ENCODE assay signal across 11 cellular contexts in the genomic region with DNA sequence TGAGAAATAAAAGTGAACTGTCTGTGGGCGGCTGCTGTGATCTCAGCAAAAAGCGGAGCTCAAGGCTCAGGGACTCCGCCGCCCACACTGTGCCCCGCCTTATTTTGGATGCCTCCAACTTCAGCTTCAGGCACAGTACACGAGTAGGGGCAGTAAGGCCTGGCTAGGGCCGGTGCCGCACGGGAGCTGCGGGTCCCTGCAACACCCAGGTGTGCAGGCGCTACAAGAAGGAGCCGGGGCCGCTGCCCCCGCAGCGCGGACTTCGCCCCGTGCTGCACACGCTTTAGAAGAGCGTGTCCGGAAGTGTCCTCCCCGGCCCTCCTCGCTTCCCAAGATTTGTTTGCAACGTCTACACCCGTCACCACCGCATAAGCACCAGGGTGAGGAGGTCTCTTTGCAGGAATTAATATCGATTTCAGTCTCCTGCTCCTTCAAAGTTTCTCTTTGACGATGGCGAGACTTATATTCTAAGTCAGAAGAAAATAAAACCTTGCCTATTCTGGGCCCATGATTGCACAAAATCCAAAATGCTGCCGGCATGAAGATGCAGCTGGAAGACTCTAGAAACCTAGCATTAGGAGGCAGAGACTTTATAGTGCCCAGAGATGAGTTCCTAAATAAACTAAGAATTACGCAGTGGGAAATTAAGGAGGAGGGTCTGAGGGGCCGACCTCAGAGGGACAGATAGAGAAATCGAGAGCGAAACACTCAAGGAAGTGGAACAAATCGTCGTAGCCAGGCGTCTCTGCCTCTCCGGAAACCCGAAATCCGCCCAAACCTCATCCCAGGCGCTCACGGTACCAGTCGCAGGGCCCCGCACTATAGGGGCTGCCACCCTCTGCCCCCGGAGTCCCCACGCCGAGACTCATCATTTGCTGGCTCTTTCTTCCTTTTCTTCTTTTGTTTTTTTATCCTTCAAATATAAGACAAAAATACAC. TPM values are rescaled to one million over a fixed set of nuclear protein-coding genes. Genes with fewer than 3 reads are reported as not detected.
DNase-seq lines count a peak whose midpoint lies in the region; ATAC-seq, FAIRE-seq and TF ChIP-seq lines count a peak whose summit lies in the region.
"Had no signal": no experiment of that assay in that cellular context is flagged by ENCODE, and none has a peak within 500 bp of the region (broad histone marks: within the 10 kb centered on the region; RNA-seq: fewer than 3 reads in every experiment).

No MANE protein-coding gene starts in this region.

- in situ Hi-C loops in K562 (cut with MboI) (no loop called here), HepG2 (cut with HindIII; ENCODE audit: extremely low pct_ligation_motif_present, low pct_unique_long_range_greater_than_20kb) (no loop called here), transverse colon (cut with MboI; ENCODE audit: low pct_ligation_motif_present in 1 of 4, low pct_unique_long_range_greater_than_20kb in 1 of 4, low sequenced_read_pairs in 3 of 4) (no loop called here)

- H3K9ac ChIP-seq in K562 (ENCODE audit: insufficient read depth in 1 of 2, low read depth in 2 of 2, low read length in 2 of 2) (no peak overlapping the region), HepG2 (ENCODE audit: insufficient read depth, low read depth, low read length) (no peak overlapping the region)

- H4K20me1 ChIP-seq in K562 (replicated peaks; ENCODE audit: control insufficient read depth, insufficient read depth, low read length) (no peaks in the 10 kb centered on the region), HepG2 (ENCODE audit: insufficient read depth, low read length) (no peaks in the 10 kb centered on the region)

- 3 to 4% (median 3%) methylated on average over 42 to 47 of the region's 47 CpGs for WGBS in heart left ventricle, 4 donors
- under 1% methylated on average over 25 of the region's 47 CpGs for WGBS in K562 (ENCODE audit: insufficient coverage, low coverage, missing lambda C conversion rate)
- WGBS in HepG2 (ENCODE audit: low lambda C conversion rate), result 38% methylated on average over 43 of the region's 47 CpGs
- 10 to 19% methylated on average over 18 to 42 of the region's 47 CpGs for WGBS in transverse colon (ENCODE audit: low coverage in 1 of 2), 2 donors
- 15 to 18% methylated on average over 37 to 47 of the region's 47 CpGs for WGBS in lower leg skin, 2 donors

- intact Hi-C loops in heart left ventricle (cut with DNase I), result no loop called here
- intact Hi-C loops in K562 (cut with micrococcal nuclease), result no loop called here
- intact Hi-C loops in HepG2 (cut with micrococcal nuclease; ENCODE audit: unreplicated experiment), result no loop called here
- intact Hi-C loops in transverse colon (cut with DNase I; ENCODE audit: low total_unique reads), result no loop called here
- intact Hi-C loops in lower leg skin (cut with DNase I; ENCODE audit: low total_unique reads), result no loop called here

- H2AFZ ChIP-seq in K562 (ENCODE audit: low read depth, low read length) (no peak overlapping the region), HepG2 (ENCODE audit: low read length) (no peak overlapping the region)

- CTCF ChIA-PET in K562 (lab: Yijun Ruan, JAX; ENCODE audit: low intra/inter-chr PET ratio) (no interaction called here), HepG2 (lab: Yijun Ruan, JAX; ENCODE audit: low intra/inter-chr PET ratio, low total read pairs) (no interaction called here)

- H3K27me3 ChIP-seq in heart left ventricle (peaks cover 58 to 100% (median 89%) of the 10 kb centered on the region in 9 donors), right atrium auricular region (peaks cover 32 to 44% of the 10 kb centered on the region in 2 donors), K562 (ENCODE audit: control insufficient read depth in 2 of 2, insufficient read depth in 2 of 2, low read length in 2 of 2) (peaks cover 21 to 64% of the 10 kb centered on the region in 2 experiments), HepG2 (ENCODE audit: control insufficient read depth in 1 of 2, insufficient read depth in 2 of 2, low read length in 2 of 2) (peaks cover 11 to 75% of the 10 kb centered on the region in 2 experiments), transverse colon (peaks cover 99% of the 10 kb centered on the region)

- no peak overlapping the region for H3K27ac ChIP-seq in heart left ventricle
- H3K27ac ChIP-seq in right atrium auricular region, result no peak overlapping the region
- H3K27ac ChIP-seq in K562 (ENCODE audit: extremely low read depth, low read depth, low read length), result no peak overlapping the region
- no peak overlapping the region for H3K27ac ChIP-seq in HepG2 (ENCODE audit: extremely low read length, insufficient read depth, low read length)
- H3K27ac ChIP-seq in transverse colon, result no peak overlapping the region

- H3K4me2 ChIP-seq in K562 (ENCODE audit: insufficient read depth, low read length), result no peak overlapping the region
- H3K4me2 ChIP-seq in HepG2 (ENCODE audit: low read depth, low read length), result peak overlapping the region; percentile 44

- no peaks in the 10 kb centered on the region for H3K36me3 ChIP-seq in heart left ventricle
- no peaks in the 10 kb centered on the region for H3K36me3 ChIP-seq in right atrium auricular region
- H3K36me3 ChIP-seq in K562 (ENCODE audit: control insufficient read depth, insufficient read depth, low read length), result no peaks in the 10 kb centered on the region
- H3K36me3 ChIP-seq in HepG2 (replicated peaks in 1 of 2; ENCODE audit: control insufficient read depth in 1 of 2, insufficient read depth in 2 of 2, low read length in 2 of 2), result no peaks in the 10 kb centered on the region
- H3K36me3 ChIP-seq in transverse colon, result no peaks in the 10 kb centered on the region

- POLR2A ChIA-PET in K562 (lab: Yijun Ruan, JAX) (no interaction called here), HepG2 (lab: Yijun Ruan, JAX) (no interaction called here)

- peak overlapping the region in 10 of 12 donors; percentile 4 to 36 (median 12) for H3K4me3 ChIP-seq in heart left ventricle
- peak overlapping the region in 1 of 2 donors; percentile 14 for H3K4me3 ChIP-seq in right atrium auricular region
- H3K4me3 ChIP-seq in K562, result no peak overlapping the region
- H3K4me3 ChIP-seq in HepG2 (replicated peaks in 1 of 3; ENCODE audit: insufficient read depth in 1 of 3, low read depth in 2 of 3, low read length in 3 of 3), result peak overlapping the region in 1 of 3 experiments; percentile 48; a peak in 1 of 6 replicates
- H3K4me3 ChIP-seq in transverse colon, result peak overlapping the region in 2 of 4 donors; percentile 12 to 24
- H3K4me3 ChIP-seq in lower leg skin (ENCODE audit: low read depth, poor library complexity, severe bottlenecking), result no peak overlapping the region

- no peak for TF ChIP-seq RAD21 in K562 (CRISPR knock-in tag; conservative IDR thresholded peaks at IDR 0.05 in 1 of 2, IDR thresholded peaks at IDR 0.05 in 1 of 2)
- no peak for TF ChIP-seq RAD21 in HepG2 (CRISPR knock-in tag; IDR thresholded peaks at IDR 0.05)

- no peak for DNase-seq in heart left ventricle
- no peak for DNase-seq in right atrium auricular region (ENCODE audit: low spot score)
- peak in 1 of 4 experiments; percentile 4 for DNase-seq in K562 (ENCODE audit: extremely low read depth in 1 of 4, low spot score in 3 of 4)
- DNase-seq in HepG2 (ENCODE audit: low spot score), result no peak
- peak; percentile 18 for DNase-seq in transverse colon
- DNase-seq in lower leg skin (ENCODE audit: low spot score in 2 of 2), result no peak
- DNase-seq in H54 (ENCODE audit: insufficient read length, low spot score), result no peak
- DNase-seq: HFFc6, T1000 had no signal

- TF ChIP-seq CTCF in heart left ventricle (IDR thresholded peaks at IDR 0.05) (no peak), right atrium auricular region (IDR thresholded peaks at IDR 0.05) (no peak), K562 (IDR thresholded peaks at IDR 0.05 in 2 of 3, conservative IDR thresholded peaks at IDR 0.05 in 1 of 3; ENCODE audit: insufficient read depth in 2 of 3, low read depth in 1 of 3, low read length in 3 of 3) (no peak), HepG2 (CRISPR knock-in tag; IDR thresholded peaks at IDR 0.05) (no peak), transverse colon (IDR thresholded peaks at IDR 0.05) (no peak), lower leg skin (IDR thresholded peaks at IDR 0.05) (no peak)

- no TSS peak for BruUV-seq in K562 (replicated peaks; lab: Mats Ljungman, UMichigan)
- BruUV-seq in HepG2 (replicated peaks; lab: Mats Ljungman, UMichigan), result no TSS peak

- H3K4me1 ChIP-seq in heart left ventricle (peaks cover 0 to 36% (median 14%) of the 10 kb centered on the region in 12 donors), right atrium auricular region (peaks cover 0 to 32% of the 10 kb centered on the region in 2 donors), K562 (replicated peaks in 1 of 2; ENCODE audit: control insufficient read depth in 2 of 2, insufficient read depth in 2 of 2, low read length in 2 of 2) (peaks cover 0 to 11% of the 10 kb centered on the region in 2 experiments; a peak in 2 of 5 replicates), HepG2 (ENCODE audit: insufficient read depth, low read length) (peaks cover 10% of the 10 kb centered on the region; the same call in 1 of the 2 replicates), transverse colon (peaks cover 0 to 34% (median 30%) of the 10 kb centered on the region in 4 donors)

- TF ChIP-seq POLR2A in heart left ventricle (IDR thresholded peaks at IDR 0.05) (no peak), K562 (conservative IDR thresholded peaks at IDR 0.05) (no peak), HepG2 (IDR thresholded peaks at IDR 0.05; ENCODE audit: insufficient read depth in 1 of 2, low read depth in 2 of 2, low read length in 2 of 2) (no peak), transverse colon (IDR thresholded peaks at IDR 0.05) (no peak), lower leg skin (IDR thresholded peaks at IDR 0.05) (no peak), H54 (IDR thresholded peaks at IDR 0.05; ENCODE audit: low read depth, low read length) (no peak)

- H3K9me1 ChIP-seq in K562 (ENCODE audit: control insufficient read depth, insufficient read depth, low read length), result no peaks in the 10 kb centered on the region

- ATAC-seq in heart left ventricle (no peak), K562 (peak; percentile 54), HepG2 (peak; percentile 76), HG02759 (IDR thresholded peaks at IDR 0.05; ENCODE audit: unreplicated experiment) (no peak)

- TF ChIP-seq EP300 in K562 (IDR thresholded peaks at IDR 0.05; ENCODE audit: low read length) (no peak), HepG2 (IDR thresholded peaks at IDR 0.05; ENCODE audit: low read depth in 2 of 2, low read length in 2 of 2) (no peak), HepG2 (CRISPR knock-in tag; IDR thresholded peaks at IDR 0.05; ENCODE audit: borderline replicate concordance) (no peak), transverse colon (IDR thresholded peaks at IDR 0.05; ENCODE audit: low read depth) (no peak)

- no peak for FAIRE-seq in K562 (lab: Jason Lieb, UNC)
- FAIRE-seq in HepG2 (lab: Jason Lieb, UNC), result no peak
- FAIRE-seq in H54 (lab: Jason Lieb, UNC), result no peak
- FAIRE-seq: HTR-8/SVneo had no signal

- no peaks in the 10 kb centered on the region for H3K79me2 ChIP-seq in K562 (ENCODE audit: control insufficient read depth, insufficient read depth, low read length)
- H3K79me2 ChIP-seq in HepG2 (ENCODE audit: insufficient read depth, low read length), result no peaks in the 10 kb centered on the region

- H3K9me3 ChIP-seq in heart left ventricle, result no peaks in the 10 kb centered on the region
- no peaks in the 10 kb centered on the region for H3K9me3 ChIP-seq in right atrium auricular region
- no peaks in the 10 kb centered on the region for H3K9me3 ChIP-seq in K562 (replicated peaks; ENCODE audit: control insufficient read depth, insufficient read depth, low read depth, low read length)
- H3K9me3 ChIP-seq in HepG2 (ENCODE audit: low read length), result no peaks in the 10 kb centered on the region
- H3K9me3 ChIP-seq in transverse colon, result no peaks in the 10 kb centered on the region

RNA-seq across cellular contexts. Expression of a gene that starts 6.4 kb away (rescaled TPM):
- total RNA-seq in heart left ventricle, result not detected
- not detected for polyA plus RNA-seq in heart left ventricle
- not detected for total RNA-seq in right atrium auricular region
- not detected in 2 replicates for total RNA-seq in K562 (2011; cell fraction: chromatin; rRNA removed; ENCODE audit: low replicate concordance)
- total RNA-seq in K562 (2011; cell fraction: nucleolus; rRNA removed), result not detected in 2 replicates
- not detected in 2 replicates for total RNA-seq in K562 (2011; cell fraction: nucleoplasm; rRNA removed)
- total RNA-seq in K562 (2014; rRNA removed), result not detected in 2 replicates
- total RNA-seq in K562 (2014; rRNA removed; fragmentation: Illumina TruSeq; extraction: Trizol), result not detected in 2 replicates
- not detected in 2 replicates for total RNA-seq in K562 (2015; rRNA removed; fragmentation: Illumina TruSeq; extraction: Trizol)
- not detected in 2 replicates for total RNA-seq in K562 (2021)
- polyA plus RNA-seq in K562 (2011; rRNA removed), result not detected in 2 replicates
- polyA plus RNA-seq in K562 (2011; cell fraction: cytosol; rRNA removed), result not detected in 2 replicates
- not detected in 2 replicates for polyA plus RNA-seq in K562 (2011; cell fraction: nucleus; rRNA removed)
- polyA plus RNA-seq in K562 (2012), result not detected in 2 replicates
- not detected in 2 replicates for polyA plus RNA-seq in K562 (2014; fragmentation: Illumina TruSeq; extraction: Trizol)
- not detected for polyA plus RNA-seq in K562 (2014; fragmentation: Nextera tagmentation; extraction: Ambion mirVana)
- not detected in 2 replicates for polyA plus RNA-seq in K562 (2014; rRNA removed)
- polyA minus RNA-seq in K562 (2011; rRNA and poly(A)+ RNA removed), result not detected in 2 replicates
- not detected in 2 replicates for polyA minus RNA-seq in K562 (2011; cell fraction: cytosol; rRNA and poly(A)+ RNA removed)
- polyA minus RNA-seq in K562 (2011; cell fraction: nucleus; rRNA and poly(A)+ RNA removed), result not detected in 2 replicates
- total RNA-seq in HepG2 (2016; rRNA removed; fragmentation: Illumina TruSeq; extraction: Trizol), result not detected in 2 replicates
- total RNA-seq in HepG2 (2016; cell fraction: cytosol; rRNA removed; fragmentation: Illumina TruSeq; extraction: Trizol; ENCODE audit: low read depth), result not detected in 2 replicates
- not detected in 2 replicates for total RNA-seq in HepG2 (2016; cell fraction: insoluble cytoplasmic fraction; rRNA removed; fragmentation: Illumina TruSeq; extraction: Trizol)
- total RNA-seq in HepG2 (2016; cell fraction: membrane; rRNA removed; fragmentation: Illumina TruSeq; extraction: Trizol), result not detected in 2 replicates
- total RNA-seq in HepG2 (2016; cell fraction: nucleus; rRNA removed; fragmentation: Illumina TruSeq; extraction: Trizol), result not detected in 2 replicates
- not detected in 2 replicates for polyA plus RNA-seq in HepG2 (2011; rRNA removed)
- not detected in 2 replicates for polyA plus RNA-seq in HepG2 (2011; cell fraction: cytosol; rRNA removed)
- polyA plus RNA-seq in HepG2 (2011; cell fraction: nucleus; rRNA removed), result not detected in 2 replicates
- polyA plus RNA-seq in HepG2 (2012), result not detected in 2 replicates
- polyA plus RNA-seq in HepG2 (2016; cell fraction: cytosol; fragmentation: Illumina TruSeq; extraction: Trizol; ENCODE audit: low read depth), result not detected in 2 replicates
- polyA plus RNA-seq in HepG2 (2016; cell fraction: insoluble cytoplasmic fraction; fragmentation: Illumina TruSeq; extraction: Trizol; ENCODE audit: low read depth), result not detected in 2 replicates
- not detected in 2 replicates for polyA plus RNA-seq in HepG2 (2016; cell fraction: membrane; fragmentation: Illumina TruSeq; extraction: Trizol; ENCODE audit: low read depth)
- polyA plus RNA-seq in HepG2 (2016; cell fraction: nucleus; fragmentation: Illumina TruSeq; extraction: Trizol; ENCODE audit: insufficient read depth, low read depth), result not detected in 2 replicates
- not detected in 2 replicates for polyA minus RNA-seq in HepG2 (2011; rRNA and poly(A)+ RNA removed; ENCODE audit: low replicate concordance)
- not detected in 2 replicates for polyA minus RNA-seq in HepG2 (2011; cell fraction: cytosol; rRNA and poly(A)+ RNA removed)
- not detected in 2 replicates for polyA minus RNA-seq in HepG2 (2011; cell fraction: nucleus; rRNA and poly(A)+ RNA removed)
- total RNA-seq in transverse colon, result not detected
- not detected for total RNA-seq in lower leg skin
- total RNA-seq: HFFc6 had no signal

Comparison
In these comparisons a context has a peak if more than half of its experiments do, and no peak if none do; other contexts are left out.
1. ATAC-seq: peak in K562 (single experiment) and HepG2 (single experiment); none in heart left ventricle (0 of 4) and HG02759 (single experiment).
2. H3K4me3 ChIP-seq: peak in heart left ventricle (10 of 12); none in K562 (single experiment) and lower leg skin (single experiment).